ENCODE assay signal across 1 cellular context in genomic region chr11:9765320-9766101, GRCh38.
TF ChIP-seq lines count a peak whose summit lies in the region.

No MANE protein-coding gene starts in this region.

TF ChIP-seq in HepG2, 621 proteins besides CTCF, POLR2A, EP300 and RAD21 (continued from another document and continues in another):
- TF ChIP-seq BCL3 (CRISPR knock-in tag; IDR thresholded peaks at IDR 0.05), result no peak
- TF ChIP-seq ZNF784 (CRISPR knock-in tag; IDR thresholded peaks at IDR 0.05; ENCODE audit: borderline replicate concordance), result no peak; the same call in 1 of the 2 replicates
- TF ChIP-seq ZNF138 (CRISPR knock-in tag; IDR thresholded peaks at IDR 0.05; ENCODE audit: low read depth), result no peak
- peak; percentile 53; the same call in 1 of the 2 replicates for TF ChIP-seq HMG20B (CRISPR knock-in tag; conservative IDR thresholded peaks at IDR 0.05)
- peak; percentile 91 for TF ChIP-seq ZNF792 (CRISPR knock-in tag; IDR thresholded peaks at IDR 0.05)
- TF ChIP-seq HDAC2 (CRISPR knock-in tag; IDR thresholded peaks at IDR 0.05), result peak; percentile 96
- no peak for TF ChIP-seq KDM5B (CRISPR knock-in tag; IDR thresholded peaks at IDR 0.05; ENCODE audit: borderline replicate concordance)
- TF ChIP-seq ZNF143 (CRISPR knock-in tag; IDR thresholded peaks at IDR 0.05), result peak; percentile 24; the same call in 1 of the 2 replicates
- no peak for TF ChIP-seq SCMH1 (CRISPR knock-in tag; IDR thresholded peaks at IDR 0.05; ENCODE audit: borderline replicate concordance)
- peak; percentile 27 for TF ChIP-seq YY1 (IDR thresholded peaks at IDR 0.05; ENCODE audit: insufficient read depth, insufficient replicate concordance, low read depth, low read length)
- TF ChIP-seq ZNF574 (CRISPR knock-in tag; IDR thresholded peaks at IDR 0.05), result peak; percentile 68
- peak; percentile 85 for TF ChIP-seq ZNF264 (CRISPR knock-in tag; IDR thresholded peaks at IDR 0.05)
- TF ChIP-seq ZNF674 (CRISPR knock-in tag; IDR thresholded peaks at IDR 0.05; ENCODE audit: low read depth), result no peak
- TF ChIP-seq CHD4 (IDR thresholded peaks at IDR 0.05; ENCODE audit: borderline replicate concordance, low read length), result no peak
- no peak for TF ChIP-seq ZNF225 (CRISPR knock-in tag; IDR thresholded peaks at IDR 0.05)
- 0 out of 2 replicates have a peak, but pooled peaks have one; percentile 24 for TF ChIP-seq ZNF557 (CRISPR knock-in tag; IDR thresholded peaks at IDR 0.05)
- TF ChIP-seq ZNF101 (CRISPR knock-in tag; IDR thresholded peaks at IDR 0.05; ENCODE audit: borderline replicate concordance, low read depth), result no peak
- no peak for TF ChIP-seq NONO (IDR thresholded peaks at IDR 0.05)
- peak; percentile 88; the same call in 1 of the 2 replicates for TF ChIP-seq NONO (CRISPR knock-in tag; conservative IDR thresholded peaks at IDR 0.05)
- peak; percentile 86 for TF ChIP-seq ZMAT3 (CRISPR knock-in tag; conservative IDR thresholded peaks at IDR 0.05)
- no peak for TF ChIP-seq FOXO4 (CRISPR knock-in tag; conservative IDR thresholded peaks at IDR 0.05)
- TF ChIP-seq ZNF879 (CRISPR knock-in tag; IDR thresholded peaks at IDR 0.05), result no peak
- TF ChIP-seq ZNF18 (CRISPR knock-in tag; IDR thresholded peaks at IDR 0.05; ENCODE audit: insufficient replicate concordance), result peak; percentile 51
- no peak for TF ChIP-seq ZNF790 (CRISPR knock-in tag; IDR thresholded peaks at IDR 0.05; ENCODE audit: borderline replicate concordance)
- peak; percentile 93 for TF ChIP-seq SAP130 (CRISPR knock-in tag; IDR thresholded peaks at IDR 0.05; ENCODE audit: low read depth)
- TF ChIP-seq HNRNPLL (IDR thresholded peaks at IDR 0.05; ENCODE audit: low read depth, low read length, poor library complexity, severe bottlenecking), result no peak
- no peak for TF ChIP-seq NPAS2 (CRISPR knock-in tag; IDR thresholded peaks at IDR 0.05; ENCODE audit: borderline replicate concordance)
- peak; percentile 83; the same call in 1 of the 2 replicates for TF ChIP-seq ZBTB20 (CRISPR knock-in tag; IDR thresholded peaks at IDR 0.05; ENCODE audit: borderline replicate concordance, low read depth)
- TF ChIP-seq TEF (CRISPR knock-in tag; IDR thresholded peaks at IDR 0.05), result no peak
- 0 out of 2 replicates have a peak, but pooled peaks have one; percentile 41 for TF ChIP-seq ZBTB25 (CRISPR knock-in tag; IDR thresholded peaks at IDR 0.05)
- peak; percentile 99 for TF ChIP-seq TARDBP (CRISPR knock-in tag; IDR thresholded peaks at IDR 0.05)
- peak; percentile 61; the same call in 1 of the 2 replicates for TF ChIP-seq ZNF878 (CRISPR knock-in tag; IDR thresholded peaks at IDR 0.05)
- TF ChIP-seq ATF4 (CRISPR knock-in tag; IDR thresholded peaks at IDR 0.05), result peak in 1 of 2 experiments; percentile 50; a peak in 1 of 4 replicates
- no peak for TF ChIP-seq FOXM1 (CRISPR knock-in tag; IDR thresholded peaks at IDR 0.05)
- TF ChIP-seq SRY (CRISPR knock-in tag; IDR thresholded peaks at IDR 0.05), result 0 out of 2 replicates have a peak, but pooled peaks have one; percentile 33
- TF ChIP-seq SRF (IDR thresholded peaks at IDR 0.05; ENCODE audit: low read depth, low read length), result no peak
- TF ChIP-seq NFE2 (CRISPR knock-in tag; IDR thresholded peaks at IDR 0.05), result no peak
- 0 out of 2 replicates have a peak, but pooled peaks have one; percentile 64 for TF ChIP-seq ZSCAN21 (CRISPR knock-in tag; IDR thresholded peaks at IDR 0.05; ENCODE audit: borderline replicate concordance)
- TF ChIP-seq ZNF407 (CRISPR knock-in tag; IDR thresholded peaks at IDR 0.05; ENCODE audit: not compliant biosample characterization), result no peak
- peak; percentile 96 for TF ChIP-seq ZFY (CRISPR knock-in tag; IDR thresholded peaks at IDR 0.05)
- TF ChIP-seq CHD2 (IDR thresholded peaks at IDR 0.05; ENCODE audit: low read depth, low read length), result no peak
- no peak for TF ChIP-seq NCOA1 (CRISPR knock-in tag; IDR thresholded peaks at IDR 0.05)
- TF ChIP-seq ZNF34 (CRISPR knock-in tag; IDR thresholded peaks at IDR 0.05; ENCODE audit: borderline replicate concordance), result 0 out of 2 replicates have a peak, but pooled peaks have one; percentile 85
- no peak for TF ChIP-seq NFATC3 (CRISPR knock-in tag; IDR thresholded peaks at IDR 0.05)
- TF ChIP-seq ZNF121 (CRISPR knock-in tag; IDR thresholded peaks at IDR 0.05), result peak; percentile 49
